20 cellular contexts compared by ENCODE assay signal in genomic region chr19:55611300-55611982, GRCh38. TPM values are rescaled to one million over a fixed set of nuclear protein-coding genes. Genes with fewer than 3 reads are reported as not detected.
DNase-seq lines count a peak whose midpoint lies in the region; ATAC-seq and TF ChIP-seq lines count a peak whose summit lies in the region.
"Had no signal": no experiment of that assay in that cellular context is flagged by ENCODE, and none has a peak within 500 bp of the region (broad histone marks: within the 10 kb centered on the region; RNA-seq: fewer than 3 reads in every experiment).

No MANE protein-coding gene starts in this region.

- POLR2A ChIA-PET in WTC11 (lab: Charles Lee), result no interaction called here

- H3K27me3 ChIP-seq in thyroid gland, result no peaks in the 10 kb centered on the region

- peaks cover 4 to 6% of the 10 kb centered on the region in 2 donors for H3K4me1 ChIP-seq in thyroid gland

- TF ChIP-seq CTCF in chondrocyte (IDR thresholded peaks at IDR 0.05), result no peak
- TF ChIP-seq CTCF in nephron progenitor cell (IDR thresholded peaks at IDR 0.05), result no peak
- TF ChIP-seq CTCF in thyroid gland (IDR thresholded peaks at IDR 0.05), result no peak
- no peak for TF ChIP-seq CTCF in WTC11 (IDR thresholded peaks at IDR 0.05)

- H3K9me3 Mint-ChIP-seq in chondrocyte (ENCODE audit: low read depth), result peaks cover 5% of the 10 kb centered on the region
- H3K9me3 Mint-ChIP-seq in nephron progenitor cell, result no peaks in the 10 kb centered on the region
- no peaks in the 10 kb centered on the region for H3K9me3 Mint-ChIP-seq in WTC11
- H3K9me3 Mint-ChIP-seq: activated naive CD8-positive, alpha-beta T cell treated with anti-CD3 and anti-CD28 coated beads, Interleukin-2, amount 10 ng/mL, durations not matched to agents 7 days and 5 days; CD8-positive, alpha-beta memory T cell; mesothelial cell of epicardium; T-cell had no signal

- no peaks in the 10 kb centered on the region for H3K9me3 ChIP-seq in thyroid gland

- DNase-seq in Right ventricle myocardium inferior (ENCODE audit: missing footprints), result no peak
- DNase-seq in cardiac septum (ENCODE audit: low spot score), result no peak
- DNase-seq in chondrocyte (ENCODE audit: low spot score), result no peak
- no peak for DNase-seq in nephron progenitor cell
- DNase-seq in thyroid gland, result no peak
- no peak for DNase-seq in AG08395 (ENCODE audit: low spot score)
- no peak for DNase-seq in WTC11 (ENCODE audit: low spot score)
- DNase-seq: activated naive CD8-positive, alpha-beta T cell treated with anti-CD3 and anti-CD28 coated beads, Interleukin-2, amount 10 ng/mL, durations not matched to agents 7 days and 5 days; CD8-positive, alpha-beta memory T cell; DMS53; GF-D8; HFFc6; NCI-H146; NCI-H2171 treated with DMSO at 0.1 percent for 48 hours; SHP77; T-cell had no signal

- H3K4me3 ChIP-seq in thyroid gland (replicated peaks in 1 of 3), result no peak overlapping the region
- H3K4me3 ChIP-seq: coronary artery had no signal

- no peak for TF ChIP-seq POLR2A in thyroid gland (IDR thresholded peaks at IDR 0.05)

- peaks cover 26% of the 10 kb centered on the region for H3K4me1 Mint-ChIP-seq in chondrocyte (ENCODE audit: low read depth)
- peaks cover 28% of the 10 kb centered on the region for H3K4me1 Mint-ChIP-seq in nephron progenitor cell
- peaks cover 7% of the 10 kb centered on the region for H3K4me1 Mint-ChIP-seq in WTC11

- peaks cover 12 to 16% of the 10 kb centered on the region in 2 donors for H3K36me3 ChIP-seq in thyroid gland

- H3K27ac ChIP-seq in thyroid gland, result no peak overlapping the region
- H3K27ac ChIP-seq: coronary artery, HL-60 had no signal

- peak overlapping the region; percentile 36 for H3K27ac Mint-ChIP-seq in chondrocyte (ENCODE audit: unreplicated experiment)
- H3K27ac Mint-ChIP-seq in nephron progenitor cell, result peak overlapping the region; percentile 64
- H3K27ac Mint-ChIP-seq in WTC11, result no peak overlapping the region
- H3K27ac Mint-ChIP-seq: activated naive CD8-positive, alpha-beta T cell treated with anti-CD3 and anti-CD28 coated beads, Interleukin-2, amount 10 ng/mL, durations not matched to agents 7 days and 5 days; HFFc6; T-cell had no signal

- H3K4me3 Mint-ChIP-seq in chondrocyte (ENCODE audit: unreplicated experiment) (no peak overlapping the region), nephron progenitor cell (no peak overlapping the region), WTC11 (no peak overlapping the region)
- H3K4me3 Mint-ChIP-seq: activated naive CD8-positive, alpha-beta T cell treated with anti-CD3 and anti-CD28 coated beads, Interleukin-2, amount 10 ng/mL, durations not matched to agents 7 days and 5 days; HFFc6; mesothelial cell of epicardium; T-cell had no signal

- WGBS in thyroid gland, 2 donors, result 78 to 85% methylated on average over 15 of the region's 15 CpGs

- H3K36me3 Mint-ChIP-seq in chondrocyte (ENCODE audit: low read depth) (peaks cover 13% of the 10 kb centered on the region), nephron progenitor cell (ENCODE audit: low read depth) (peaks cover 54% of the 10 kb centered on the region), WTC11 (peaks cover 25% of the 10 kb centered on the region)

- CTCF ChIA-PET in WTC11 (lab: Charles Lee), result no interaction called here

- peak; percentile 71 for ATAC-seq in Right ventricle myocardium inferior
- ATAC-seq in WTC11, result no peak
- ATAC-seq: T-cell had no signal

- H3K27me3 Mint-ChIP-seq in chondrocyte (ENCODE audit: low read depth), result no peaks in the 10 kb centered on the region
- H3K27me3 Mint-ChIP-seq in nephron progenitor cell (ENCODE audit: low read depth, poor library complexity), result no peaks in the 10 kb centered on the region
- H3K27me3 Mint-ChIP-seq in WTC11 (ENCODE audit: low read depth), result no peaks in the 10 kb centered on the region; the same call in 1 of the 2 replicates
- H3K27me3 Mint-ChIP-seq: activated naive CD8-positive, alpha-beta T cell treated with anti-CD3 and anti-CD28 coated beads, Interleukin-2, amount 10 ng/mL, durations not matched to agents 7 days and 5 days; brain; CD8-positive, alpha-beta memory T cell; T-cell had no signal

- intact Hi-C loops in Right ventricle myocardium inferior (cut with DNase I) (no loop called here), cardiac septum (cut with DNase I) (no loop called here), thyroid gland (cut with DNase I) (no loop called here)

TF ChIP-seq in WTC11, 78 proteins besides CTCF, POLR2A, EP300 and RAD21:
- TF ChIP-seq, protein P1, sequence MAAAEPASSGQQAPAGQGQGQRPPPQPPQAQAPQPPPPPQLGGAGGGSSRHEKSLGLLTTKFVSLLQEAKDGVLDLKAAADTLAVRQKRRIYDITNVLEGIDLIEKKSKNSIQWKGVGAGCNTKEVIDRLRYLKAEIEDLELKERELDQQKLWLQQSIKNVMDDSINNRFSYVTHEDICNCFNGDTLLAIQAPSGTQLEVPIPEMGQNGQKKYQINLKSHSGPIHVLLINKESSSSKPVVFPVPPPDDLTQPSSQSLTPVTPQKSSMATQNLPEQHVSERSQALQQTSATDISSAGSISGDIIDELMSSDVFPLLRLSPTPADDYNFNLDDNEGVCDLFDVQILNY (CRISPR knock-in tag; IDR thresholded peaks at IDR 0.05), result no peak
- TF ChIP-seq ZNF423 (CRISPR knock-in tag; IDR thresholded peaks at IDR 0.05), result no peak
- TF ChIP-seq NFATC4 (CRISPR knock-in tag; IDR thresholded peaks at IDR 0.05), result no peak
- no peak for TF ChIP-seq ZMAT4 (CRISPR knock-in tag; IDR thresholded peaks at IDR 0.05)
- no peak for TF ChIP-seq ZBTB43 (CRISPR knock-in tag; IDR thresholded peaks at IDR 0.05)
- TF ChIP-seq TP53 (CRISPR knock-in tag; IDR thresholded peaks at IDR 0.05), result no peak
- no peak for TF ChIP-seq RELA (CRISPR knock-in tag; IDR thresholded peaks at IDR 0.05; ENCODE audit: borderline replicate concordance)
TF ChIP-seq in WTC11: peak in this region for 0.

RNA-seq across cellular contexts. Expression of gene ZNF865, which starts 6.0 kb away (rescaled TPM):
- total RNA-seq in Right ventricle myocardium inferior (16.9 TPM), cardiac septum (15.7 TPM), chondrocyte (16.1 to 18.1 TPM (median 16.4 TPM) in 3 replicates), thyroid gland (10 to 100 TPM in 2 of 4 donors, 1 to 10 TPM in 2; 5.5 to 12.6 (median 9.1) TPM), WTC11 (2021) (18.5 to 21.7 TPM (median 19.0 TPM) in 3 replicates)

RNA-seq across cellular contexts. Expression of gene ZNF524, which starts 11.4 kb away (rescaled TPM):
- total RNA-seq in Right ventricle myocardium inferior (16.9 TPM), cardiac septum (13.7 TPM), chondrocyte (10.1 to 11.0 TPM (median 10.8 TPM) in 3 replicates), thyroid gland (10 to 100 TPM; 13.0 to 34.2 (median 28.9) TPM), WTC11 (2021) (5.5 to 6.3 TPM (median 5.5 TPM) in 3 replicates)

RNA-seq across cellular contexts. Expression of gene FIZ1, which starts 12.1 kb away (rescaled TPM):
- total RNA-seq in Right ventricle myocardium inferior, result 14.8 TPM
- total RNA-seq in cardiac septum, result 19.4 TPM
- total RNA-seq in chondrocyte, result 11.3 to 14.7 TPM (median 14.4 TPM) in 3 replicates
- total RNA-seq in thyroid gland, result 10 to 100 TPM in 3 of 4 donors, 1 to 10 TPM in 1; 9.0 to 18.5 (median 14.0) TPM
- 20.1 to 22.7 TPM (median 20.6 TPM) in 3 replicates for total RNA-seq in WTC11 (2021)

RNA-seq across cellular contexts. Expression of gene ZNF784, which starts 12.9 kb away (rescaled TPM):
- total RNA-seq in Right ventricle myocardium inferior (11.1 TPM), cardiac septum (10.9 TPM), chondrocyte (6.1 to 7.9 TPM (median 6.4 TPM) in 3 replicates), thyroid gland (10 to 100 TPM in 1 of 4 donors, 1 to 10 TPM in 3; 5.1 to 10.0 (median 8.7) TPM), WTC11 (2021) (9.9 to 12.1 TPM (median 11.4 TPM) in 3 replicates)

RNA-seq across cellular contexts. Expression of gene ZNF580, which starts 29.4 kb away (rescaled TPM):
- total RNA-seq in Right ventricle myocardium inferior, result 13.2 TPM
- total RNA-seq in cardiac septum, result 29.0 TPM
- total RNA-seq in chondrocyte, result 42.3 to 59.8 TPM (median 45.0 TPM) in 3 replicates
- 10 to 100 TPM; 29.9 to 61.1 (median 44.8) TPM for total RNA-seq in thyroid gland
- total RNA-seq in WTC11 (2021), result 31.3 to 33.5 TPM (median 32.0 TPM) in 3 replicates
